Comparison of ENCODE assay signal across 25 cellular contexts in genomic region chr10:28082316-28082715, GRCh38.
"Had no signal": no experiment of that assay in that cellular context is flagged by ENCODE, and none has a peak within 500 bp of the region (broad histone marks: within the 10 kb centered on the region; RNA-seq: fewer than 3 reads in every experiment).

No MANE protein-coding gene starts in this region.

- ATAC-seq: activated CD4-positive, alpha-beta T cell treated with anti-CD3 and anti-CD28 coated beads for 36 hours; body of pancreas; Right ventricle myocardium inferior had no signal

- H3K36me3 ChIP-seq: cardiac muscle cell had no signal

- H3K9me3 ChIP-seq: ascending aorta, body of pancreas had no signal

- DNase-seq: activated CD4-positive, alpha-beta memory T cell treated with anti-CD3 and anti-CD28 coated beads, Interleukin-2, amount 10 ng/mL, durations not matched to agents 7 days and 5 days; activated CD4-positive, alpha-beta T cell treated with anti-CD3 and anti-CD28 coated beads for 36 hours; activated CD4-positive, alpha-beta T cell treated with anti-CD3 and anti-CD28 coated beads, Interleukin-2, amount 50 U/mL, for 1 hour; activated CD4-positive, CD25-positive, alpha-beta regulatory T cell; activated CD8-positive, alpha-beta memory T cell treated with anti-CD3 and anti-CD28 coated beads, Interleukin-2, amount 50 U/mL, for 4 hours; activated effector memory CD4-positive, alpha-beta T cell treated with Interleukin-2 at 50 U/mL for 16 hours; activated naive CD4-positive, alpha-beta T cell; amniotic stem cell; body of pancreas; MM.1S; NCI-H1105 treated with DMSO at 0.1 percent for 48 hours; NCI-H1436 treated with DMSO at 0.1 percent for 48 hours; NCI-H187; NCI-H2081; NCI-H524; RPMI8226; T-helper 1 cell had no signal

- H3K27ac Mint-ChIP-seq: activated CD4-positive, alpha-beta memory T cell treated with anti-CD3 and anti-CD28 coated beads, Interleukin-2, amount 10 ng/mL, durations not matched to agents 7 days and 5 days; activated CD4-positive, alpha-beta T cell treated with anti-CD3 and anti-CD28 coated beads for 36 hours; activated naive CD4-positive, alpha-beta T cell treated with anti-CD3 and anti-CD28 coated beads, Interleukin-2, amount 50 U/mL, for 24 hours; activated T-helper 1 cell treated with anti-CD3 and anti-CD28 coated beads, Interleukin-12 subunit alpha, Interleukin-12 subunit beta, Interleukin-2, Interleukin-4 antibody, amounts not matched to agents 30 ng/mL and 10 ng/mL and 1 ng/mL, durations not matched to agents 14 hours and 24 hours and 36 hours had no signal

- H3K27me3 ChIP-seq: ascending aorta, body of pancreas, cardiac muscle cell had no signal

- H3K4me1 Mint-ChIP-seq: activated CD4-positive, alpha-beta memory T cell treated with anti-CD3 and anti-CD28 coated beads, Interleukin-2, amount 10 ng/mL, durations not matched to agents 7 days and 5 days; activated naive CD4-positive, alpha-beta T cell treated with anti-CD3 and anti-CD28 coated beads, Interleukin-2, amount 50 U/mL, for 24 hours had no signal

- H3K4me1 ChIP-seq: ascending aorta, body of pancreas had no signal

- H3K27me3 Mint-ChIP-seq: activated CD4-positive, alpha-beta memory T cell treated with anti-CD3 and anti-CD28 coated beads, Interleukin-2, amount 10 ng/mL, durations not matched to agents 7 days and 5 days; activated CD4-positive, alpha-beta T cell treated with anti-CD3 and anti-CD28 coated beads for 36 hours; activated naive CD4-positive, alpha-beta T cell treated with anti-CD3 and anti-CD28 coated beads, Interleukin-2, amount 50 U/mL, for 24 hours had no signal

- H3K9me3 Mint-ChIP-seq: activated naive CD4-positive, alpha-beta T cell treated with anti-CD3 and anti-CD28 coated beads, Interleukin-2, amount 50 U/mL, for 24 hours had no signal

- H3K4me3 ChIP-seq: ascending aorta, body of pancreas, cardiac muscle cell, SK-N-MC had no signal

- H3K27ac ChIP-seq: ascending aorta, body of pancreas, cardiac muscle cell, KMS-11, SK-N-MC, VCaP had no signal

- H3K4me2 ChIP-seq: KMS-11 had no signal

- H3K9ac ChIP-seq: KMS-11 had no signal

- H3K4me3 Mint-ChIP-seq: activated CD4-positive, alpha-beta memory T cell treated with anti-CD3 and anti-CD28 coated beads, Interleukin-2, amount 10 ng/mL, durations not matched to agents 7 days and 5 days; activated CD4-positive, alpha-beta T cell treated with anti-CD3 and anti-CD28 coated beads for 36 hours; activated naive CD4-positive, alpha-beta T cell treated with anti-CD3 and anti-CD28 coated beads, Interleukin-2, amount 50 U/mL, for 24 hours; activated T-helper 1 cell treated with anti-CD3 and anti-CD28 coated beads, Interleukin-12 subunit alpha, Interleukin-12 subunit beta, Interleukin-2, Interleukin-4 antibody, amounts not matched to agents 30 ng/mL and 10 ng/mL and 1 ng/mL, durations not matched to agents 14 hours and 24 hours and 36 hours had no signal
